ENCODE assay signal across 3 cellular contexts in the genomic region with DNA sequence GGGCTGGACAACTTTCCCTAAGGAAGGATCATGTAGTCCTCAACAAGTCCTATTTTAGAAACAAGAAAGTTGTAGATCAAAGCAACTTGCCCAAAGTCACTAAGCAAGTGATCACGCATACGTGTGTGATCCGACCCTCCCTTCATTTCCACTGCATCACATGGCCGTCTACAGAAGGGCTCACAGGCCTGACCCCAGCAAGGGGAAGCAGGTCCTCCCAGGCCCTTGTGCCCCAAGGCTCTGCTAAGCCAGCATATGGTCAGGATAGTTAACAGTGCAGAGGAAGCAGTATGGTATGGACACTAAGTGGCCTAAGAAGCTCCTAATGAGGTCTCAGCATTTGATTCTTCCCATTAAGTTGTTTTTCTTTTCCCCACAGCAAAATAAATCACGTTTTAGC.
TF ChIP-seq lines count a peak whose summit lies in the region.

No MANE protein-coding gene starts in this region.

TF ChIP-seq in GM23338, 12 proteins besides CTCF, POLR2A, EP300 and RAD21 (continues in another document):
- TF ChIP-seq ZNF331 (CRISPR knock-in tag; IDR thresholded peaks at IDR 0.05; ENCODE audit: low read depth) (no peak), EZH2phosphoT487 (IDR thresholded peaks at IDR 0.05; ENCODE audit: unreplicated experiment) (no peak), NANOG (IDR thresholded peaks at IDR 0.05; ENCODE audit: borderline replicate concordance) (no peak), ZNF114 (CRISPR knock-in tag; IDR thresholded peaks at IDR 0.05) (no peak), POLR2AphosphoS5 (IDR thresholded peaks at IDR 0.05; ENCODE audit: low read depth) (no peak), STAT1 (IDR thresholded peaks at IDR 0.05; ENCODE audit: unreplicated experiment) (no peak), JUNB (IDR thresholded peaks at IDR 0.05; ENCODE audit: unreplicated experiment) (no peak)
- TF ChIP-seq, protein P1, sequence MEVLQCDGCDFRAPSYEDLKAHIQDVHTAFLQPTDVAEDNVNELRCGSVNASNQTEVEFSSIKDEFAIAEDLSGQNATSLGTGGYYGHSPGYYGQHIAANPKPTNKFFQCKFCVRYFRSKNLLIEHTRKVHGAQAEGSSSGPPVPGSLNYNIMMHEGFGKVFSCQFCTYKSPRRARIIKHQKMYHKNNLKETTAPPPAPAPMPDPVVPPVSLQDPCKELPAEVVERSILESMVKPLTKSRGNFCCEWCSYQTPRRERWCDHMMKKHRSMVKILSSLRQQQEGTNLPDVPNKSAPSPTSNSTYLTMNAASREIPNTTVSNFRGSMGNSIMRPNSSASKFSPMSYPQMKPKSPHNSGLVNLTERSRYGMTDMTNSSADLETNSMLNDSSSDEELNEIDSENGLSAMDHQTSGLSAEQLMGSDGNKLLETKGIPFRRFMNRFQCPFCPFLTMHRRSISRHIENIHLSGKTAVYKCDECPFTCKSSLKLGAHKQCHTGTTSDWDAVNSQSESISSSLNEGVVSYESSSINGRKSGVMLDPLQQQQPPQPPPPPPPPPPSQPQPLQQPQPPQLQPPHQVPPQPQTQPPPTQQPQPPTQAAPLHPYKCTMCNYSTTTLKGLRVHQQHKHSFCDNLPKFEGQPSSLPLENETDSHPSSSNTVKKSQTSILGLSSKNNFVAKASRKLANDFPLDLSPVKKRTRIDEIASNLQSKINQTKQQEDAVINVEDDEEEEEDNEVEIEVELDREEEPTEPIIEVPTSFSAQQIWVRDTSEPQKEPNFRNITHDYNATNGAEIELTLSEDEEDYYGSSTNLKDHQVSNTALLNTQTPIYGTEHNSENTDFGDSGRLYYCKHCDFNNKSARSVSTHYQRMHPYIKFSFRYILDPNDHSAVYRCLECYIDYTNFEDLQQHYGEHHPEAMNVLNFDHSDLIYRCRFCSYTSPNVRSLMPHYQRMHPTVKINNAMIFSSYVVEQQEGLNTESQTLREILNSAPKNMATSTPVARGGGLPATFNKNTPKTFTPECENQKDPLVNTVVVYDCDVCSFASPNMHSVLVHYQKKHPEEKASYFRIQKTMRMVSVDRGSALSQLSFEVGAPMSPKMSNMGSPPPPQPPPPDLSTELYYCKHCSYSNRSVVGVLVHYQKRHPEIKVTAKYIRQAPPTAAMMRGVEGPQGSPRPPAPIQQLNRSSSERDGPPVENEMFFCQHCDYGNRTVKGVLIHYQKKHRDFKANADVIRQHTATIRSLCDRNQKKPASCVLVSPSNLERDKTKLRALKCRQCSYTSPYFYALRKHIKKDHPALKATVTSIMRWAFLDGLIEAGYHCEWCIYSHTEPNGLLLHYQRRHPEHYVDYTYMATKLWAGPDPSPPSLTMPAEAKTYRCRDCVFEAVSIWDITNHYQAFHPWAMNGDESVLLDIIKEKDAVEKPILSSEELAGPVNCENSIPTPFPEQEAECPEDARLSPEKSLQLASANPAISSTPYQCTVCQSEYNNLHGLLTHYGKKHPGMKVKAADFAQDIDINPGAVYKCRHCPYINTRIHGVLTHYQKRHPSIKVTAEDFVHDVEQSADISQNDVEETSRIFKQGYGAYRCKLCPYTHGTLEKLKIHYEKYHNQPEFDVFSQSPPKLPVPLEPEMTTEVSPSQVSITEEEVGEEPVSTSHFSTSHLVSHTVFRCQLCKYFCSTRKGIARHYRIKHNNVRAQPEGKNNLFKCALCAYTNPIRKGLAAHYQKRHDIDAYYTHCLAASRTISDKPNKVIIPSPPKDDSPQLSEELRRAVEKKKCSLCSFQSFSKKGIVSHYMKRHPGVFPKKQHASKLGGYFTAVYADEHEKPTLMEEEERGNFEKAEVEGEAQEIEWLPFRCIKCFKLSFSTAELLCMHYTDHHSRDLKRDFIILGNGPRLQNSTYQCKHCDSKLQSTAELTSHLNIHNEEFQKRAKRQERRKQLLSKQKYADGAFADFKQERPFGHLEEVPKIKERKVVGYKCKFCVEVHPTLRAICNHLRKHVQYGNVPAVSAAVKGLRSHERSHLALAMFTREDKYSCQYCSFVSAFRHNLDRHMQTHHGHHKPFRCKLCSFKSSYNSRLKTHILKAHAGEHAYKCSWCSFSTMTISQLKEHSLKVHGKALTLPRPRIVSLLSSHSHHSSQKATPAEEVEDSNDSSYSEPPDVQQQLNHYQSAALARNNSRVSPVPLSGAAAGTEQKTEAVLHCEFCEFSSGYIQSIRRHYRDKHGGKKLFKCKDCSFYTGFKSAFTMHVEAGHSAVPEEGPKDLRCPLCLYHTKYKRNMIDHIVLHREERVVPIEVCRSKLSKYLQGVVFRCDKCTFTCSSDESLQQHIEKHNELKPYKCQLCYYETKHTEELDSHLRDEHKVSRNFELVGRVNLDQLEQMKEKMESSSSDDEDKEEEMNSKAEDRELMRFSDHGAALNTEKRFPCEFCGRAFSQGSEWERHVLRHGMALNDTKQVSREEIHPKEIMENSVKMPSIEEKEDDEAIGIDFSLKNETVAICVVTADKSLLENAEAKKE (CRISPR knock-in tag; IDR thresholded peaks at IDR 0.05): no peak

TF ChIP-seq in K562, 482 proteins besides CTCF, POLR2A, EP300 and RAD21:
- TF ChIP-seq SUPT5H (IDR thresholded peaks at IDR 0.05) (0 out of 2 replicates have a peak, but pooled peaks have one; percentile 19), HNRNPL (IDR thresholded peaks at IDR 0.05; ENCODE audit: low read depth, low read length) (no peak)
- TF ChIP-seq, protein P2, sequence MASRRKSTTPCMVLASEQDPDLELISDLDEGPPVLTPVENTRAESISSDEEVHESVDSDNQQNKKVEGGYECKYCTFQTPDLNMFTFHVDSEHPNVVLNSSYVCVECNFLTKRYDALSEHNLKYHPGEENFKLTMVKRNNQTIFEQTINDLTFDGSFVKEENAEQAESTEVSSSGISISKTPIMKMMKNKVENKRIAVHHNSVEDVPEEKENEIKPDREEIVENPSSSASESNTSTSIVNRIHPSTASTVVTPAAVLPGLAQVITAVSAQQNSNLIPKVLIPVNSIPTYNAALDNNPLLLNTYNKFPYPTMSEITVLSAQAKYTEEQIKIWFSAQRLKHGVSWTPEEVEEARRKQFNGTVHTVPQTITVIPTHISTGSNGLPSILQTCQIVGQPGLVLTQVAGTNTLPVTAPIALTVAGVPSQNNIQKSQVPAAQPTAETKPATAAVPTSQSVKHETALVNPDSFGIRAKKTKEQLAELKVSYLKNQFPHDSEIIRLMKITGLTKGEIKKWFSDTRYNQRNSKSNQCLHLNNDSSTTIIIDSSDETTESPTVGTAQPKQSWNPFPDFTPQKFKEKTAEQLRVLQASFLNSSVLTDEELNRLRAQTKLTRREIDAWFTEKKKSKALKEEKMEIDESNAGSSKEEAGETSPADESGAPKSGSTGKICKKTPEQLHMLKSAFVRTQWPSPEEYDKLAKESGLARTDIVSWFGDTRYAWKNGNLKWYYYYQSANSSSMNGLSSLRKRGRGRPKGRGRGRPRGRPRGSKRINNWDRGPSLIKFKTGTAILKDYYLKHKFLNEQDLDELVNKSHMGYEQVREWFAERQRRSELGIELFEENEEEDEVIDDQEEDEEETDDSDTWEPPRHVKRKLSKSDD (conservative IDR thresholded peaks at IDR 0.05; ENCODE audit: low read length): no peak

TF ChIP-seq in HEK293T, 16 proteins besides CTCF, POLR2A, EP300 and RAD21:
- no peak for TF ChIP-seq L3MBTL2 (conservative IDR thresholded peaks at IDR 0.05)
- no peak for TF ChIP-seq FOXM1 (IDR thresholded peaks at IDR 0.05; ENCODE audit: borderline replicate concordance)
- TF ChIP-seq ARNT (IDR thresholded peaks at IDR 0.05): no peak
- no peak for TF ChIP-seq HDGF (IDR thresholded peaks at IDR 0.05; ENCODE audit: borderline replicate concordance)
- no peak for TF ChIP-seq FOXK2 (IDR thresholded peaks at IDR 0.05)
- TF ChIP-seq, protein P3, sequence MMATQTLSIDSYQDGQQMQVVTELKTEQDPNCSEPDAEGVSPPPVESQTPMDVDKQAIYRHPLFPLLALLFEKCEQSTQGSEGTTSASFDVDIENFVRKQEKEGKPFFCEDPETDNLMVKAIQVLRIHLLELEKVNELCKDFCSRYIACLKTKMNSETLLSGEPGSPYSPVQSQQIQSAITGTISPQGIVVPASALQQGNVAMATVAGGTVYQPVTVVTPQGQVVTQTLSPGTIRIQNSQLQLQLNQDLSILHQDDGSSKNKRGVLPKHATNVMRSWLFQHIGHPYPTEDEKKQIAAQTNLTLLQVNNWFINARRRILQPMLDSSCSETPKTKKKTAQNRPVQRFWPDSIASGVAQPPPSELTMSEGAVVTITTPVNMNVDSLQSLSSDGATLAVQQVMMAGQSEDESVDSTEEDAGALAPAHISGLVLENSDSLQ (IDR thresholded peaks at IDR 0.05): no peak
- no peak for TF ChIP-seq LEF1 (IDR thresholded peaks at IDR 0.05; ENCODE audit: borderline replicate concordance)
- no peak for TF ChIP-seq CTBP1 (IDR thresholded peaks at IDR 0.05; ENCODE audit: borderline replicate concordance)
- no peak for TF ChIP-seq ELF4 (IDR thresholded peaks at IDR 0.05)
- no peak for TF ChIP-seq ZNF384 (IDR thresholded peaks at IDR 0.05)
- TF ChIP-seq SP1 (IDR thresholded peaks at IDR 0.05): no peak
- TF ChIP-seq FOXA1 (IDR thresholded peaks at IDR 0.05): no peak
- no peak for TF ChIP-seq TARDBP (IDR thresholded peaks at IDR 0.05)
- no peak for TF ChIP-seq BHLHE40 (IDR thresholded peaks at IDR 0.05; ENCODE audit: borderline replicate concordance)
- no peak for TF ChIP-seq NFRKB (IDR thresholded peaks at IDR 0.05)
- no peak for TF ChIP-seq SUZ12 (IDR thresholded peaks at IDR 0.05)
